ENCODE assay signal across 8 cellular contexts in the genomic region with DNA sequence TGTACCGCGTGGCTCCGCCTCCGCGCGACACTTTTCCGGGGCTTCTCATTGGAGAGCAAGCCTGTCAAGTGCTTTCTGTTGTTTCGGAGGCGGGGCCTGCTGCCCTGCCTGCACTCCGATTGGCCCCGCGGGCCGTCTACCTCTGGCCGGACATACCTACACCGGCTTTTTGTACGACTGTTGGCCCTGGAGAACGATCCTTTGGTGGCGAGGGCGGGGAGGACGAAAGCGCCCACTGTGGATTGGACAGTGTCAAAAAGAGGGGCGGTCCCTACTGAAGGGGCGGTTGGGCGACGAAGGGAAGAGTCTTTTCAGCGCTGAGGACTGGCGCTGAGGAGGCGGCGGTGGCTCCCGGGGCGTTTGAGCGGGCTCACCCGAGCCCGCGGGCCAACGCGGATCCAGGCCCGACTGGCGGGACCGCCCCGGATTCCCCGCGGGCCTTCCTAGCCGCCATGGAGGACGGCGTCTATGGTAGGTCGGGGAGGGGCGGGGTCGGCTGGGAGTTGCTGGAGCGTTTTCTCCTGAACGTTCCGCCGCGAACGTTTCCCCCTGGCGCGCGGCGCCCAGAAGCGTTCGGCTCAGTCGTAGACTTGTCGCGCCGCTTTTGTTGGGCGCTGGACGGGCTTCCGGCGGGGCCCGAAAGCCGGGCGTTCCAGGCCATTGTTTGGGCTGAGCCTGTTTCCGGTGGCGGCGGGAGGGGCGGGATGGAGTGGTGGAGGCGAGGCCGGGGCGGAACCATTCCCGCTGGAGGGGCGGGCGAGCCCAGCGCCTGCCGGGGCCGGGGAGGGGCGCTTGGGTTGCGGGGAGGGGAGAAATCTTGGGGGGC. TPM values are rescaled to one million over a fixed set of nuclear protein-coding genes. Genes with fewer than 3 reads are reported as not detected.
DNase-seq lines count a peak whose midpoint lies in the region; ATAC-seq and TF ChIP-seq lines count a peak whose summit lies in the region.

A gene with protein sequence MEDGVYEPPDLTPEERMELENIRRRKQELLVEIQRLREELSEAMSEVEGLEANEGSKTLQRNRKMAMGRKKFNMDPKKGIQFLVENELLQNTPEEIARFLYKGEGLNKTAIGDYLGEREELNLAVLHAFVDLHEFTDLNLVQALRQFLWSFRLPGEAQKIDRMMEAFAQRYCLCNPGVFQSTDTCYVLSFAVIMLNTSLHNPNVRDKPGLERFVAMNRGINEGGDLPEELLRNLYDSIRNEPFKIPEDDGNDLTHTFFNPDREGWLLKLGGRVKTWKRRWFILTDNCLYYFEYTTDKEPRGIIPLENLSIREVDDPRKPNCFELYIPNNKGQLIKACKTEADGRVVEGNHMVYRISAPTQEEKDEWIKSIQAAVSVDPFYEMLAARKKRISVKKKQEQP (plus strand): TSS at position 314 of the 826 bp plus-strand sequence. CDS start 139 bp downstream, at position 453.

- H4K20me1 ChIP-seq in DOHH2 (ENCODE audit: control insufficient read depth, insufficient read depth, low read depth, low read length): peaks cover 11% of the 10 kb centered on the region

- H3K27me3 Mint-ChIP-seq in naive thymus-derived CD4-positive, alpha-beta T cell: no peaks in the 10 kb centered on the region

- H3K79me2 ChIP-seq in DOHH2 (ENCODE audit: control insufficient read depth, low read length): peaks cover 13% of the 10 kb centered on the region

- peak within 1 kb of the TSS; percentile 82 for H3K27ac ChIP-seq in DOHH2 (ENCODE audit: low read depth, low read length)
- peak within 1 kb of the TSS; percentile 86 for H3K27ac ChIP-seq in naive thymus-derived CD4-positive, alpha-beta T cell (ENCODE audit: low read depth, low read length)

- peaks cover 41% of the 10 kb centered on the region for H3K36me3 ChIP-seq in DOHH2 (ENCODE audit: control insufficient read depth, low read length)
- H3K36me3 ChIP-seq in naive thymus-derived CD4-positive, alpha-beta T cell (ENCODE audit: control insufficient read depth in 2 of 3, insufficient read depth in 3 of 3, low read length in 3 of 3): peaks cover 0 to 47% (median 3%) of the 10 kb centered on the region in 3 experiments

- peak within 1 kb of the TSS; percentile 85 to 96 (median 90) for H3K27ac Mint-ChIP-seq in naive thymus-derived CD4-positive, alpha-beta T cell

- CTCF ChIA-PET in naive thymus-derived CD4-positive, alpha-beta T cell (lab: Charles Lee): interaction anchor here (1.6 kb wide), 1 partner anchor 21 kb away, joined by 13 read pairs; no protein-coding TSS in a partner anchor

- DNase-seq in GOT3 (lab: John Stamatoyannopoulos, UW): peak; percentile 99
- DNase-seq in LHCN-M2 (ENCODE audit: low read depth): peak; percentile 100
- DNase-seq in RPMI8226: peak; percentile 98
- DNase-seq in activated T-helper 1 cell treated with anti-CD3 and anti-CD28 coated beads, Interleukin-2, amount 50 U/mL, for 16 hours (ENCODE audit: low read depth in 1 of 2, low spot score in 1 of 2): peak; percentile 98 to 99
- DNase-seq in fibroblast of gingiva (ENCODE audit: low read depth): peak; percentile 100
- peak; percentile 93 to 100 (median 100) for DNase-seq in naive thymus-derived CD4-positive, alpha-beta T cell
- DNase-seq in stimulated activated naive CD4-positive, alpha-beta T cell (lab: John Stamatoyannopoulos, UW): peak; percentile 96 to 100 (median 100)

- H3F3A ChIP-seq in DOHH2 (ENCODE audit: control insufficient read depth, insufficient read depth): 0 out of 2 replicates have a peak, but pooled peaks cover 5% of the 10 kb centered on the region

- no peaks in the 10 kb centered on the region for H3K27me3 ChIP-seq in DOHH2 (ENCODE audit: control insufficient read depth, low read length)
- H3K27me3 ChIP-seq in naive thymus-derived CD4-positive, alpha-beta T cell (ENCODE audit: control insufficient read depth in 2 of 2, insufficient read depth in 2 of 2, low read length in 2 of 2): no peaks in the 10 kb centered on the region

- no peaks in the 10 kb centered on the region for H3K9me2 ChIP-seq in DOHH2 (replicated peaks; ENCODE audit: control insufficient read depth, low read length)

- H3K4me2 ChIP-seq in DOHH2 (ENCODE audit: low read length): peak within 1 kb of the TSS; percentile 88

- peak within 1 kb of the TSS; percentile 81 to 96 (median 92) for H3K4me3 Mint-ChIP-seq in naive thymus-derived CD4-positive, alpha-beta T cell

- peaks cover 2 to 5% (median 4%) of the 10 kb centered on the region in 5 donors for H3K36me3 Mint-ChIP-seq in naive thymus-derived CD4-positive, alpha-beta T cell

- intact Hi-C loops in naive thymus-derived CD4-positive, alpha-beta T cell (cut with micrococcal nuclease): loop anchor here (1.0 to 5.0 kb wide), 19 partner anchors 11 to 1408 kb away; a partner anchor contains a TSS

- TF ChIP-seq CTCF in DOHH2 (IDR thresholded peaks at IDR 0.05; ENCODE audit: low read depth, low read length, poor library complexity, severe bottlenecking): no peak

- POLR2A ChIA-PET in naive thymus-derived CD4-positive, alpha-beta T cell (lab: Charles Lee): interaction anchor here (0.6 to 2.2 kb wide), 5 partner anchors 11 to 149 kb away, joined by 3 to 15 read pairs (median 4); a partner anchor contains a TSS

- H3K4me3 ChIP-seq in DOHH2 (ENCODE audit: low read length): peak within 1 kb of the TSS; percentile 80
- H3K4me3 ChIP-seq in naive thymus-derived CD4-positive, alpha-beta T cell (ENCODE audit: low read length): peak within 1 kb of the TSS; percentile 93

- ATAC-seq in naive thymus-derived CD4-positive, alpha-beta T cell: peak; percentile 93

- H3K9me3 ChIP-seq in DOHH2 (ENCODE audit: control insufficient read depth, insufficient read depth, low read length): no peaks in the 10 kb centered on the region
- no peaks in the 10 kb centered on the region for H3K9me3 ChIP-seq in naive thymus-derived CD4-positive, alpha-beta T cell (ENCODE audit: control insufficient read depth in 2 of 3, low read length in 3 of 3)

- H3K4me1 ChIP-seq in DOHH2 (ENCODE audit: control insufficient read depth, low read length): peaks cover 19% of the 10 kb centered on the region
- peaks cover 7 to 15% of the 10 kb centered on the region in 2 donors for H3K4me1 ChIP-seq in naive thymus-derived CD4-positive, alpha-beta T cell (ENCODE audit: control insufficient read depth in 2 of 2, insufficient read depth in 2 of 2, low read length in 2 of 2)

- H3K4me1 Mint-ChIP-seq in naive thymus-derived CD4-positive, alpha-beta T cell: peaks cover 0 to 31% (median 18%) of the 10 kb centered on the region in 7 donors

- no peaks in the 10 kb centered on the region for H3K9me3 Mint-ChIP-seq in naive thymus-derived CD4-positive, alpha-beta T cell

RNA-seq across cellular contexts. Expression of the gene that starts here (rescaled TPM):
- total RNA-seq in LHCN-M2 (2014; rRNA removed): 37.7 and 61.0 TPM in 2 replicates
- 49.4 TPM for polyA plus RNA-seq in LHCN-M2 (2012)
- 10 to 100 TPM; 41.0 to 82.1 (median 54.9) TPM for total RNA-seq in naive thymus-derived CD4-positive, alpha-beta T cell
- polyA plus RNA-seq in naive thymus-derived CD4-positive, alpha-beta T cell: 10 to 100 TPM; 23.6 to 37.3 TPM

Comparison
In these comparisons a context has a peak if more than half of its experiments do, and no peak if none do; other contexts are left out.
1. Peak in every context shown above with its lines: DNase-seq, ATAC-seq, H3K4me3 ChIP-seq and H3K27ac ChIP-seq.